11 cellular contexts compared by ENCODE assay signal in the genomic region with DNA sequence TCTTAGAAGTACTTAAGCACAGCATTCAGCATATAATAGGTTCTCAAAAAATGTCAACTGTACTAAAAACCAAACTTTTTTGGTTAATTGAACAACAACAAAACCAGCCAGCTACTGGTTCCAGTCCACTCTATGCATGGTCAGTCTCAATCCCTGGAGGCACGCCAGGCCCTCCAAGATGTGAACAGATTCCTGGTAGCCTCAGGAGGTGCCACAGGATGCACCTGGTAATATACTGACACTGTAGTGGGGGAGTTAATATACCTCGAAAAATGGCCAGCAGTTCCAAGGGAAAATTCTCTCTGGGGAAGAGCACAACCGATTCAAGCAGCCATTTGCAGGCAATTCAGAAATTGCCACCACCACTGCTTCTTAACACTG. TPM values are rescaled to one million over a fixed set of nuclear protein-coding genes. Genes with fewer than 3 reads are reported as not detected.
DNase-seq lines count a peak whose midpoint lies in the region; ATAC-seq and TF ChIP-seq lines count a peak whose summit lies in the region.
"Had no signal": no experiment of that assay in that cellular context is flagged by ENCODE, and none has a peak within 500 bp of the region (broad histone marks: within the 10 kb centered on the region; RNA-seq: fewer than 3 reads in every experiment).

No MANE protein-coding gene starts in this region.

- no peak for DNase-seq in activated naive CD4-positive, alpha-beta T cell treated with anti-CD3 and anti-CD28 coated beads, Interleukin-2, amount 10 ng/mL, durations not matched to agents 7 days and 5 days
- no peak for DNase-seq in activated naive CD4-positive, alpha-beta T cell treated with Interleukin-2 at 50 U/mL for 16 hours
- DNase-seq in activated CD8-positive, alpha-beta T cell treated with anti-CD3 and anti-CD28 coated beads, Interleukin-2, amount 10 ng/mL, durations not matched to agents 7 days and 5 days: no peak
- DNase-seq in kidney tubule cell (ENCODE audit: low spot score): peak; percentile 45
- DNase-seq in transverse colon: no peak
- DNase-seq in HuH-7 (ENCODE audit: low spot score): no peak
- no peak for DNase-seq in GM13976 (ENCODE audit: low spot score)
- DNase-seq: mesendoderm, SHP77 treated with DMSO at 0.1 percent for 48 hours had no signal

- peak overlapping the region; percentile 93 for H3K27ac Mint-ChIP-seq in activated naive CD4-positive, alpha-beta T cell treated with anti-CD3 and anti-CD28 coated beads, Interleukin-2, amount 10 ng/mL, durations not matched to agents 7 days and 5 days
- peak overlapping the region; percentile 75 for H3K27ac Mint-ChIP-seq in activated CD8-positive, alpha-beta T cell treated with anti-CD3 and anti-CD28 coated beads, Interleukin-2, amount 10 ng/mL, durations not matched to agents 7 days and 5 days

- peaks cover 17 to 48% (median 40%) of the 10 kb centered on the region in 4 donors for H3K4me1 ChIP-seq in transverse colon

- peaks cover 69% of the 10 kb centered on the region for H3K4me1 Mint-ChIP-seq in activated naive CD4-positive, alpha-beta T cell treated with anti-CD3 and anti-CD28 coated beads, Interleukin-2, amount 10 ng/mL, durations not matched to agents 7 days and 5 days
- peaks cover 63% of the 10 kb centered on the region for H3K4me1 Mint-ChIP-seq in activated CD8-positive, alpha-beta T cell treated with anti-CD3 and anti-CD28 coated beads, Interleukin-2, amount 10 ng/mL, durations not matched to agents 7 days and 5 days (ENCODE audit: low read depth)

- no peak for ATAC-seq in activated CD8-positive, alpha-beta T cell treated with anti-CD3 and anti-CD28 coated beads, Interleukin-2, amount 10 ng/mL, durations not matched to agents 7 days and 5 days
- no peak for ATAC-seq in HG03354 (IDR thresholded peaks at IDR 0.05; ENCODE audit: poor library complexity, severe bottlenecking, unreplicated experiment)

- TF ChIP-seq POLR2A in transverse colon (IDR thresholded peaks at IDR 0.05): no peak

- peak overlapping the region; percentile 82 for H3K4me3 Mint-ChIP-seq in activated naive CD4-positive, alpha-beta T cell treated with anti-CD3 and anti-CD28 coated beads, Interleukin-2, amount 10 ng/mL, durations not matched to agents 7 days and 5 days
- peak overlapping the region; percentile 92 for H3K4me3 Mint-ChIP-seq in activated CD8-positive, alpha-beta T cell treated with anti-CD3 and anti-CD28 coated beads, Interleukin-2, amount 10 ng/mL, durations not matched to agents 7 days and 5 days

- H3K27me3 ChIP-seq in transverse colon: no peaks in the 10 kb centered on the region

- CTCF ChIA-PET in activated naive CD4-positive, alpha-beta T cell treated with anti-CD3 and anti-CD28 coated beads, Interleukin-2, amount 10 ng/mL, durations not matched to agents 7 days and 5 days (lab: Charles Lee): interaction anchor here (1.0 to 6.3 kb wide), 4 partner anchors 9 to 78 kb away, joined by 3 to 38 read pairs (median 7); no protein-coding TSS in a partner anchor
- CTCF ChIA-PET in activated CD8-positive, alpha-beta T cell treated with anti-CD3 and anti-CD28 coated beads, Interleukin-2, amount 10 ng/mL, durations not matched to agents 7 days and 5 days (lab: Charles Lee): interaction anchor here (1.1 to 11.2 kb wide), 4 partner anchors 16 to 78 kb away, joined by 3 to 67 read pairs (median 24); no protein-coding TSS in a partner anchor

- H3K36me3 ChIP-seq in transverse colon: no peaks in the 10 kb centered on the region

- 42 to 46% methylated on average over 2 to 3 of the region's 3 CpGs for WGBS in transverse colon (ENCODE audit: low coverage in 1 of 2), 2 donors

- H3K27ac ChIP-seq in transverse colon: peak overlapping the region; percentile 93 to 96 (median 94)
- H3K27ac ChIP-seq: C4-2B had no signal

- H3K9me3 Mint-ChIP-seq in activated naive CD4-positive, alpha-beta T cell treated with anti-CD3 and anti-CD28 coated beads, Interleukin-2, amount 10 ng/mL, durations not matched to agents 7 days and 5 days: no peaks in the 10 kb centered on the region
- H3K9me3 Mint-ChIP-seq in activated CD8-positive, alpha-beta T cell treated with anti-CD3 and anti-CD28 coated beads, Interleukin-2, amount 10 ng/mL, durations not matched to agents 7 days and 5 days (ENCODE audit: insufficient read depth): no peaks in the 10 kb centered on the region

- intact Hi-C loops in transverse colon (cut with DNase I; ENCODE audit: low total_unique reads): no loop called here

- peak overlapping the region in 2 of 4 donors; percentile 5 to 97 for H3K4me3 ChIP-seq in transverse colon

- H3K27me3 Mint-ChIP-seq in activated naive CD4-positive, alpha-beta T cell treated with anti-CD3 and anti-CD28 coated beads, Interleukin-2, amount 10 ng/mL, durations not matched to agents 7 days and 5 days: no peaks in the 10 kb centered on the region
- no peaks in the 10 kb centered on the region for H3K27me3 Mint-ChIP-seq in activated CD8-positive, alpha-beta T cell treated with anti-CD3 and anti-CD28 coated beads, Interleukin-2, amount 10 ng/mL, durations not matched to agents 7 days and 5 days (ENCODE audit: low read depth)

- in situ Hi-C loops in transverse colon (cut with MboI; ENCODE audit: low pct_ligation_motif_present in 1 of 4, low pct_unique_long_range_greater_than_20kb in 1 of 4, low sequenced_read_pairs in 3 of 4): no loop called here
- in situ Hi-C loops in GM13976 (cut with MboI; ENCODE audit: low sequenced_read_pairs, unreplicated experiment): no loop called here

- TF ChIP-seq CTCF in transverse colon (IDR thresholded peaks at IDR 0.05) (no peak), GM13976 (IDR thresholded peaks at IDR 0.05; ENCODE audit: borderline replicate concordance, control extremely low read depth, extremely low read depth, insufficient read depth, missing control alignments) (no peak)

- H3K36me3 Mint-ChIP-seq in activated naive CD4-positive, alpha-beta T cell treated with anti-CD3 and anti-CD28 coated beads, Interleukin-2, amount 10 ng/mL, durations not matched to agents 7 days and 5 days: peaks cover 51% of the 10 kb centered on the region
- peaks cover 56% of the 10 kb centered on the region for H3K36me3 Mint-ChIP-seq in activated CD8-positive, alpha-beta T cell treated with anti-CD3 and anti-CD28 coated beads, Interleukin-2, amount 10 ng/mL, durations not matched to agents 7 days and 5 days (ENCODE audit: low read depth)

- POLR2A ChIA-PET in activated CD8-positive, alpha-beta T cell treated with anti-CD3 and anti-CD28 coated beads, Interleukin-2, amount 10 ng/mL, durations not matched to agents 7 days and 5 days (lab: Charles Lee): interaction anchor here (1.2 to 10.1 kb wide), 3 partner anchors 45 to 64 kb away, joined by 3 to 128 read pairs (median 38); no protein-coding TSS in a partner anchor

- TF ChIP-seq EP300 in transverse colon (IDR thresholded peaks at IDR 0.05; ENCODE audit: low read depth): no peak

- no peaks in the 10 kb centered on the region for H3K9me3 ChIP-seq in transverse colon

RNA-seq across cellular contexts. Expression of a gene that starts 3.6 kb away (rescaled TPM):
- total RNA-seq in activated CD8-positive, alpha-beta T cell treated with anti-CD3 and anti-CD28 coated beads, Interleukin-2, amount 10 ng/mL, durations not matched to agents 7 days and 5 days: 10 to 100 TPM; 73.4 to 76.2 TPM
- 100 to 1,000 TPM in 3 of 4 donors, 10 to 100 TPM in 1; 29.9 to 237 (median 124) TPM for total RNA-seq in transverse colon
